In genomic region chr1:223731076-223731770, GRCh38 we compare ENCODE assay signal across 8 cellular contexts. TPM values are rescaled to one million over a fixed set of nuclear protein-coding genes. Genes with fewer than 3 reads are reported as not detected.
DNase-seq lines count a peak whose midpoint lies in the region; ATAC-seq and TF ChIP-seq lines count a peak whose summit lies in the region.

No MANE protein-coding gene starts in this region.

- H3K36me3 Mint-ChIP-seq in WTC11, result peaks cover 9% of the 10 kb centered on the region; the same call in 1 of the 2 replicates

- no peak overlapping the region for H3K27ac Mint-ChIP-seq in WTC11

- no peak for ATAC-seq in GM18868 (IDR thresholded peaks at IDR 0.05; ENCODE audit: unreplicated experiment)
- no peak for ATAC-seq in WTC11

- H3K9me3 ChIP-seq in AG04450 (ENCODE audit: control insufficient read depth, insufficient read depth, low read length) (no peaks in the 10 kb centered on the region), MG63 (no peaks in the 10 kb centered on the region)
- H3K9me3 ChIP-seq in effector memory CD4-positive, alpha-beta T cell (ENCODE audit: control insufficient read depth, low read length), result no peaks in the 10 kb centered on the region

- H3K27ac ChIP-seq in AG04450 (ENCODE audit: low read depth, low read length), result peak overlapping the region; percentile 57
- H3K27ac ChIP-seq in effector memory CD4-positive, alpha-beta T cell (ENCODE audit: insufficient read depth, low read length, poor library complexity, severe bottlenecking), result peak overlapping the region; percentile 7

- no peaks in the 10 kb centered on the region for H3K27me3 ChIP-seq in AG04450 (ENCODE audit: control insufficient read depth, insufficient read depth, low read length)
- no peaks in the 10 kb centered on the region for H3K27me3 ChIP-seq in MG63
- no peaks in the 10 kb centered on the region for H3K27me3 ChIP-seq in effector memory CD4-positive, alpha-beta T cell (replicated peaks; ENCODE audit: control insufficient read depth, insufficient read depth, low read length, poor library complexity, severe bottlenecking)

- H3K4me3 ChIP-seq in AG04450 (ENCODE audit: low read depth, low read length), result peak overlapping the region; percentile 25; the same call in 1 of the 2 replicates
- H3K4me3 ChIP-seq in MG63, result no peak overlapping the region
- no peak overlapping the region for H3K4me3 ChIP-seq in effector memory CD4-positive, alpha-beta T cell (ENCODE audit: insufficient read depth, low read depth, low read length, poor library complexity, severe bottlenecking)

- POLR2A ChIA-PET in AG04450 (lab: Yijun Ruan, JAX) (interaction anchor here (0.5 to 2.7 kb wide), 4 partner anchors 10 to 87 kb away, joined by 3 to 11 read pairs (median 5); no protein-coding TSS in a partner anchor), WTC11 (lab: Charles Lee) (interaction anchor here (1.1 kb wide), 1 partner anchor 10 kb away, joined by 3 read pairs; no protein-coding TSS in a partner anchor)

- H3K36me3 ChIP-seq in MG63, result peaks cover 65% of the 10 kb centered on the region
- peaks cover 15% of the 10 kb centered on the region for H3K36me3 ChIP-seq in effector memory CD4-positive, alpha-beta T cell (ENCODE audit: control insufficient read depth, insufficient read depth, low read length)

- TF ChIP-seq CTCF in AG04450 (IDR thresholded peaks at IDR 0.05; ENCODE audit: low read depth, low read length) (no peak), WTC11 (IDR thresholded peaks at IDR 0.05) (no peak)

- H3K9me3 Mint-ChIP-seq in WTC11, result no peaks in the 10 kb centered on the region

- peaks cover 12% of the 10 kb centered on the region for H3K4me1 ChIP-seq in effector memory CD4-positive, alpha-beta T cell (ENCODE audit: control insufficient read depth, insufficient read depth, low read length, poor library complexity, severe bottlenecking)

- CTCF ChIA-PET in AG04450 (lab: Charles Lee), result interaction anchor here (0.8 to 4.4 kb wide), 2 partner anchors 17 to 20 kb away, joined by 3 to 30 read pairs; no protein-coding TSS in a partner anchor
- CTCF ChIA-PET in WTC11 (lab: Charles Lee), result interaction anchor here (0.8 to 4.0 kb wide), 2 partner anchors 18 to 175 kb away, joined by 3 to 19 read pairs; no protein-coding TSS in a partner anchor

- DNase-seq in AG04450 (ENCODE audit: low read depth, low spot score) (no peak), MG63 (peak; percentile 70), myocyte (ENCODE audit: low read depth) (peak; percentile 64), NCI-H2081 (lab: John Stamatoyannopoulos, UW) (no peak), SK-N-DZ (ENCODE audit: low spot score) (no peak), WTC11 (ENCODE audit: low spot score) (no peak)
- DNase-seq in effector memory CD4-positive, alpha-beta T cell, result no peak

- H3K4me1 Mint-ChIP-seq in WTC11, result peaks cover 68% of the 10 kb centered on the region

- H3K27me3 Mint-ChIP-seq in WTC11 (ENCODE audit: low read depth), result peaks cover 79% of the 10 kb centered on the region

- H3K4me3 Mint-ChIP-seq in WTC11, result no peak overlapping the region

TF ChIP-seq in WTC11, 78 proteins besides CTCF, POLR2A, EP300 and RAD21:
- TF ChIP-seq PRDM15 (CRISPR knock-in tag; IDR thresholded peaks at IDR 0.05), result no peak

RNA-seq across cellular contexts. Expression of gene CAPN2, which starts 18.9 kb away (rescaled TPM):
- polyA plus RNA-seq in AG04450 (2011; rRNA removed), result 417 and 433 TPM in 2 replicates
- 355 and 396 TPM in 2 replicates for polyA minus RNA-seq in AG04450 (2011; rRNA and poly(A)+ RNA removed)
- total RNA-seq in MG63 (2014; rRNA removed; shearing (Covaris generic); ENCODE audit: low replicate concordance), result 198 and 218 TPM in 2 replicates
- total RNA-seq in myocyte (199 and 234 TPM in 2 replicates), WTC11 (2021) (21.3 to 24.6 TPM (median 24.2 TPM) in 3 replicates)
- 267 TPM for polyA plus RNA-seq in myocyte (2012)
- 38.3 and 39.7 TPM in 2 replicates for polyA plus RNA-seq in SK-N-DZ (2014; cell fraction: cytosol; rRNA removed)
- polyA plus RNA-seq in SK-N-DZ (2014; cell fraction: nucleus; rRNA removed), result 44.2 and 50.2 TPM in 2 replicates

Comparison
In these comparisons a context has a peak if more than half of its experiments do, and no peak if none do; other contexts are left out.
1. DNase-seq: peak in MG63 (single experiment) and myocyte (single experiment); none in AG04450 (single experiment), effector memory CD4-positive, alpha-beta T cell (0 of 3), NCI-H2081 (0 of 2), SK-N-DZ (single experiment) and WTC11 (single experiment).